ENCODE assay signal across 24 cellular contexts in the genomic region with DNA sequence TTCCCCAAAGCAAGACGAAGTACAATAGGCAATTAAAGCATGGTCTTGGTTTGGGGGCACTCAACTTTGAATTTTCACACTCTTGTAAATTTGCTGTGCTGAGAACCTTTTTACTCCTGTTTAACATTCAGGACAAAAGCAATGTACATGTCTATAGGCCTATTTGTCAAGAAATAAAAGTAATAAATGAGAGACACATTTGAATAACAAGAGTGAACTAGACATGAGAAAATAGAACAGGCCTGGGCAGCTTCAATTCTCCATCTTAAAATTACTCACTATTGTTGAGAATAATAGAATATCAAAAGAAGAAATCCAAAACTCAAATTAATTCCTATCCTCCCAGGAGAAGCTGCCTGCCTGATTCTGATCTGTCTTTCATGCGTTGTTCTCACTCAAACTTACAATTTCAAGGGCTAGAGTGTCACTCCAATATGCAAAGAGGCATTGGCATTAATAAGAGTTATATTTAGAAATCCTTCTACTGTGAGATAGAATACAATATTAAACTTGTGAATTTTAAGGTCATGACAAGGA.
"Had no signal": no experiment of that assay in that cellular context is flagged by ENCODE, and none has a peak within 500 bp of the region (broad histone marks: within the 10 kb centered on the region; RNA-seq: fewer than 3 reads in every experiment).

No MANE protein-coding gene starts in this region.

- H3K36me3 ChIP-seq: stomach, suprapubic skin, thoracic aorta, thyroid gland, tibial artery, tibial nerve, transverse colon, upper lobe of left lung, upper lobe of right lung, uterus, vagina had no signal

- H3K9me3 ChIP-seq: stomach, testis, thoracic aorta, thyroid gland, tibial nerve, transverse colon, upper lobe of left lung, upper lobe of right lung, uterus, vagina had no signal

- H3K4me3 ChIP-seq: stomach, suprapubic skin, testis, thoracic aorta, thyroid gland, tibial artery, tibial nerve, transverse colon, upper lobe of left lung, upper lobe of right lung, uterus, vagina had no signal

- H3K4me1 ChIP-seq: stomach, suprapubic skin, testis, thyroid gland, tibial artery, tibial nerve, transverse colon, upper lobe of left lung, upper lobe of right lung, uterus, vagina had no signal

- H3K27me3 ChIP-seq: stomach, suprapubic skin, testis, thyroid gland, tibial artery, tibial nerve, transverse colon, upper lobe of left lung, upper lobe of right lung, uterus, vagina had no signal

- H3K27ac ChIP-seq: stomach, suprapubic skin, testis, thoracic aorta, thyroid gland, tibial artery, tibial nerve, transverse colon, upper lobe of left lung, upper lobe of right lung, uterus, vagina had no signal

- DNase-seq: stimulated activated CD4-positive, alpha-beta T cell treated with anti-CD3 and anti-CD28 coated beads, Interleukin-2, amount 100 ng/mL, for 48 hours; stimulated activated CD4-positive, alpha-beta T cell treated with anti-CD3 and anti-CD28 coated beads, Interleukin-4, amount 100 ng/mL, for 1 hour; stimulated activated CD4-positive, alpha-beta T cell treated with anti-CD3 and anti-CD28 coated beads, Interleukin-4, amount 100 ng/mL, for 24 hours; stimulated activated CD4-positive, alpha-beta T cell treated with anti-CD3 and anti-CD28 coated beads, Interleukin-4, amount 100 ng/mL, for 4 hours; stimulated activated CD8-positive, alpha-beta memory T cell treated with anti-CD3 and anti-CD28 coated beads, Interleukin-4, amount 100 ng/mL, for 48 hours; stimulated activated naive B cell treated with anti-CD40 and anti-IgM and Interleukin-4, amounts not matched to agents 10 μg/mL and 1 μg/mL and 100 μg/mL, for 72 hours; stimulated activated naive CD4-positive, alpha-beta T cell; stimulated activated naive CD4-positive, alpha-beta T cell treated with Interleukin-2 at 50 U/mL for 16 hours; stimulated activated naive CD8-positive, alpha-beta T cell treated with anti-CD3 and anti-CD28 coated beads, Interleukin-15, amount 100 ng/mL, for 72 hours; stimulated activated naive CD8-positive, alpha-beta T cell treated with anti-CD3 and anti-CD28 coated beads, Interleukin-15, Interleukin-2, amounts not matched to agents 100 U/mL and 50 U/mL, for 24 hours; stomach; substantia nigra; testis; thyroid gland; tibial artery; transverse colon; trophoblast cell; upper lobe of left lung; upper lobe of right lung; uterus had no signal
